In the genomic region with DNA sequence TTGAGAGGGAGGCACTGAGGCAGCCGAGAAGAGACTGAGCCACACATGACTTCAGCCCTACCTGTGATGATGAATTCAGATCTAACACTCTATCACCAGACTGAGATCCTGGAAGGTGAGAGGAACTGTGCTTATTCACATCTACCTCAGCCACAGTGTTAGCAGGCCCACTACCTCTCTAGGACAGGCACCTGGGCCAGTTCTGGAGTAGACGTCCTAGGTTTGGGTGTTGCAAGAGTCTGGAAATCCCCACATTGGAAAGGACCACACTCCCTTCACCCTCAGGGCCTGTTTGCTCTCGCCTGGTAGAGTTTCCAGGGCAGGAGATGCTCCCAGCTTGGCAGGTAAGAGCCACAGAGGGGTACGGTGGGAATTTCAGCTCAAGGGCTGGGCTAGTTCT, we compare ENCODE assay signal across 9 cellular contexts.
"Had no signal": no experiment of that assay in that cellular context is flagged by ENCODE, and none has a peak within 500 bp of the region (broad histone marks: within the 10 kb centered on the region; RNA-seq: fewer than 3 reads in every experiment).

No MANE protein-coding gene starts in this region.

- H3K9me3 Mint-ChIP-seq: HFFc6 had no signal

- H3K4me1 ChIP-seq: HAP-1 had no signal

- H3K4me3 ChIP-seq: GM23248, HAP-1 had no signal

- H3K9me3 ChIP-seq: HAP-1 had no signal

- H3K27ac Mint-ChIP-seq: HFFc6, IgD-negative memory B cell had no signal

- H3K36me3 Mint-ChIP-seq: IgD-negative memory B cell had no signal

- H2AFZ ChIP-seq: GM23248 had no signal

- H3K4me3 Mint-ChIP-seq: HFFc6, IgD-negative memory B cell had no signal

- FAIRE-seq: HepG2 had no signal

- H3K27ac ChIP-seq: GM23248, HL-60 had no signal

- ATAC-seq: HCT116, HepG2 had no signal

- H3K9ac ChIP-seq: GM23248 had no signal

- H3K36me3 ChIP-seq: HAP-1 had no signal

- DNase-seq: GM23248, GOT3, H7, HFFc6 had no signal
